ENCODE assay signal across 8 cellular contexts in the genomic region with DNA sequence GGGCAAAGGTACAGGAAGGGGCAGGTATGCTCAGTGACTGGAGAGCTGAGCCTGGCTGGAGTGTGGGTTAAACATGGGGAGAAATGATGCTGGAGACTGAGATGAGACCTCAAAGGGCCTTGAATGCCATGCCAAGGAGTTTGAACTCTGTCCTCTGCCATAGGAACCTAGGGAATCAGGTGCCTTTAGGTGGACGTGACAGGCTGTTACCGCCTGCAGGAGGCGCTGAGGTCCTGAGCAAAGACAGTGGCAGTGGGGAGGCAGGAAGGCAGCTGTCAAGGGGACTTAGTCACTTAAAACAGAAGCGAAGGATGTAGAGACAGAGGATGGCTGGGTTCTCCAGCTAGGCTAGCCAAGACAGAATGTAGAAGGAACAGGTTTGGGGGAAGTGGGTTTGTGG. TPM values are rescaled to one million over a fixed set of nuclear protein-coding genes. Genes with fewer than 3 reads are reported as not detected.
A peak's percentile ranks its signal among the peaks of the same experiment; 100 is the strongest.
DNase-seq lines count a peak whose midpoint lies in the region; ATAC-seq and TF ChIP-seq lines count a peak whose summit lies in the region.

No MANE protein-coding gene starts in this region.

- 81% methylated on average over 4 of the region's 4 CpGs for WGBS in suprapubic skin

- H4K20me1 ChIP-seq in Loucy (ENCODE audit: insufficient read depth, low read length, poor library complexity, severe bottlenecking), result no peaks in the 10 kb centered on the region

- H3K4me1 Mint-ChIP-seq in naive B cell, result peaks cover 4 to 14% (median 10%) of the 10 kb centered on the region in 3 donors

- no peaks in the 10 kb centered on the region for H3K9me3 Mint-ChIP-seq in activated naive CD4-positive, alpha-beta T cell treated with anti-CD3 and anti-CD28 coated beads, Interleukin-2, amount 50 U/mL, for 72 hours
- H3K9me3 Mint-ChIP-seq in naive B cell, result no peaks in the 10 kb centered on the region

- 0 out of 2 replicates have a peak, but pooled peaks cover 3% of the 10 kb centered on the region for H3K79me2 ChIP-seq in Loucy (ENCODE audit: insufficient read depth, low read length)

- H3K36me3 Mint-ChIP-seq in activated naive CD4-positive, alpha-beta T cell treated with anti-CD3 and anti-CD28 coated beads, Interleukin-2, amount 50 U/mL, for 72 hours, result peaks cover 0 to 16% of the 10 kb centered on the region in 2 donors
- H3K36me3 Mint-ChIP-seq in naive B cell, result peaks cover 6 to 25% of the 10 kb centered on the region in 2 donors

- peak; percentile 71 for TF ChIP-seq CTCF in Loucy (conservative IDR thresholded peaks at IDR 0.05; ENCODE audit: low read length)
- TF ChIP-seq CTCF in suprapubic skin (IDR thresholded peaks at IDR 0.05), result no peak

- peak overlapping the region; percentile 53 to 65 for H3K27ac Mint-ChIP-seq in activated naive CD4-positive, alpha-beta T cell treated with anti-CD3 and anti-CD28 coated beads, Interleukin-2, amount 50 U/mL, for 72 hours
- peak overlapping the region in 4 of 6 donors; percentile 47 to 91 (median 66) for H3K27ac Mint-ChIP-seq in naive B cell

- peak; percentile 46 to 65 for ATAC-seq in activated naive CD4-positive, alpha-beta T cell treated with anti-CD3 and anti-CD28 coated beads, Interleukin-2, amount 50 U/mL, for 72 hours
- peak in 1 of 2 donors; percentile 34 for ATAC-seq in naive B cell (ENCODE audit: low read depth in 2 of 2)
- no peak for ATAC-seq in GM21515 (IDR thresholded peaks at IDR 0.05; ENCODE audit: unreplicated experiment)
- ATAC-seq in HG02981 (IDR thresholded peaks at IDR 0.05; ENCODE audit: unreplicated experiment), result no peak

- H3K9me3 ChIP-seq in Loucy (ENCODE audit: insufficient read depth, low read depth, low read length) (no peaks in the 10 kb centered on the region), suprapubic skin (no peaks in the 10 kb centered on the region)

- H3K4me2 ChIP-seq in Loucy (ENCODE audit: low read depth, low read length, poor library complexity, severe bottlenecking), result no peak overlapping the region

- no peak overlapping the region for H2AFZ ChIP-seq in Loucy (ENCODE audit: low read length)

- no peaks in the 10 kb centered on the region for H3F3A ChIP-seq in Loucy (ENCODE audit: low read depth)

- no peak overlapping the region for H3K4me3 Mint-ChIP-seq in naive B cell

- H3K4me3 ChIP-seq in Loucy (ENCODE audit: low read length, poor library complexity, severe bottlenecking) (no peak overlapping the region), suprapubic skin (no peak overlapping the region)

- TF ChIP-seq EP300 in suprapubic skin (IDR thresholded peaks at IDR 0.05), result no peak

- no peak for TF ChIP-seq POLR2A in suprapubic skin (IDR thresholded peaks at IDR 0.05)

- H3K27ac ChIP-seq in suprapubic skin, result no peak overlapping the region

- no peaks in the 10 kb centered on the region for H3K9me2 ChIP-seq in Loucy (replicated peaks; ENCODE audit: low read depth, low read length)

- no peaks in the 10 kb centered on the region for H3K4me1 ChIP-seq in Loucy (ENCODE audit: insufficient read depth, low read length, poor library complexity, severe bottlenecking)
- H3K4me1 ChIP-seq in suprapubic skin, result no peaks in the 10 kb centered on the region

- no peak overlapping the region for H3K9ac ChIP-seq in Loucy (ENCODE audit: low read depth, low read length, poor library complexity, severe bottlenecking)

- H3K27me3 Mint-ChIP-seq in naive B cell, result no peaks in the 10 kb centered on the region

- peak; percentile 65 for DNase-seq in ELR (ENCODE audit: low read depth)
- DNase-seq in activated naive CD4-positive, alpha-beta T cell treated with anti-CD3 and anti-CD28 coated beads, Interleukin-2, amount 50 U/mL, for 72 hours (ENCODE audit: low spot score in 2 of 2), result peak in 1 of 2 donors; percentile 46
- no peak for DNase-seq in naive B cell
- no peak for DNase-seq in NCI-H524 treated with DMSO at 0.1 percent for 48 hours (lab: John Stamatoyannopoulos, UW)
- DNase-seq in suprapubic skin (ENCODE audit: low spot score in 2 of 2), result no peak

- H3K36me3 ChIP-seq in Loucy (ENCODE audit: insufficient read depth, low read length) (peaks cover 63% of the 10 kb centered on the region; the same call in 1 of the 2 replicates), suprapubic skin (peaks cover 96% of the 10 kb centered on the region)

- H3K27me3 ChIP-seq in Loucy (ENCODE audit: insufficient read depth, low read length, poor library complexity, severe bottlenecking) (no peaks in the 10 kb centered on the region), suprapubic skin (no peaks in the 10 kb centered on the region)

RNA-seq across cellular contexts. Expression of a gene that starts 9.1 kb away (rescaled TPM):
- total RNA-seq in activated naive CD4-positive, alpha-beta T cell treated with anti-CD3 and anti-CD28 coated beads, Interleukin-2, amount 50 U/mL, for 72 hours, result 100 to 1,000 TPM; 339 to 405 TPM
- 100 to 1,000 TPM; 326 to 642 (median 411) TPM for polyA plus RNA-seq in naive B cell (ENCODE audit: low read depth in 6 of 6)
- 100 to 1,000 TPM; 106 to 186 (median 162) TPM for total RNA-seq in suprapubic skin

RNA-seq across cellular contexts. Expression of a gene that starts 13.5 kb away (rescaled TPM):
- total RNA-seq in activated naive CD4-positive, alpha-beta T cell treated with anti-CD3 and anti-CD28 coated beads, Interleukin-2, amount 50 U/mL, for 72 hours, result 1 to 10 TPM; 3.1 to 6.9 TPM
- not detected for polyA plus RNA-seq in naive B cell (ENCODE audit: low read depth in 6 of 6)
- 10 to 100 TPM in 1 of 4 donors, 1 to 10 TPM in 3; 5.3 to 15.2 (median 7.0) TPM for total RNA-seq in suprapubic skin

RNA-seq across cellular contexts. Expression of a gene that starts 31.5 kb away (rescaled TPM):
- total RNA-seq in activated naive CD4-positive, alpha-beta T cell treated with anti-CD3 and anti-CD28 coated beads, Interleukin-2, amount 50 U/mL, for 72 hours, result 10 to 100 TPM; 32.7 to 40.7 TPM
- polyA plus RNA-seq in naive B cell (ENCODE audit: low read depth in 6 of 6), result 10 to 100 TPM; 19.1 to 31.5 (median 21.2) TPM
- total RNA-seq in suprapubic skin, result 10 to 100 TPM in 2 of 4 donors, 1 to 10 TPM in 2; 6.8 to 12.7 (median 10.1) TPM

RNA-seq across cellular contexts. Expression of a gene that starts 37.7 kb away (rescaled TPM):
- total RNA-seq in activated naive CD4-positive, alpha-beta T cell treated with anti-CD3 and anti-CD28 coated beads, Interleukin-2, amount 50 U/mL, for 72 hours, result 10 to 100 TPM; 38.4 to 45.5 TPM
- polyA plus RNA-seq in naive B cell (ENCODE audit: low read depth in 6 of 6), result 10 to 100 TPM; 10.1 to 14.5 (median 11.8) TPM
- total RNA-seq in suprapubic skin, result 10 to 100 TPM; 31.0 to 46.7 (median 38.6) TPM

RNA-seq across cellular contexts. Expression of a gene that starts 56.5 kb away (rescaled TPM):
- 100 to 1,000 TPM; 204 to 288 TPM for total RNA-seq in activated naive CD4-positive, alpha-beta T cell treated with anti-CD3 and anti-CD28 coated beads, Interleukin-2, amount 50 U/mL, for 72 hours
- polyA plus RNA-seq in naive B cell (ENCODE audit: low read depth in 6 of 6), result 1 to 10 TPM; 1.7 to 9.0 (median 4.7) TPM
- 100 to 1,000 TPM in 1 of 4 donors, 10 to 100 TPM in 3; 62.7 to 136 (median 79.0) TPM for total RNA-seq in suprapubic skin

Comparison
In these comparisons a context has a peak if more than half of its experiments do, and no peak if none do; other contexts are left out.
1. ATAC-seq: peak in activated naive CD4-positive, alpha-beta T cell treated with anti-CD3 and anti-CD28 coated beads, Interleukin-2, amount 50 U/mL, for 72 hours (2 of 2); none in GM21515 (single experiment) and HG02981 (single experiment).